ENCODE assay signal across 7 cellular contexts in genomic region chr11:2445107-2445947, GRCh38.
DNase-seq lines count a peak whose midpoint lies in the region; ATAC-seq and TF ChIP-seq lines count a peak whose summit lies in the region.

No MANE protein-coding gene starts in this region.

- H3K36me3 Mint-ChIP-seq in stimulated activated naive B cell treated with anti-CD40 and anti-IgM and Interleukin-4, amounts not matched to agents 10 μg/mL and 1 μg/mL and 100 μg/mL, for 72 hours: no peaks in the 10 kb centered on the region

- H3K4me3 Mint-ChIP-seq in stimulated activated naive B cell treated with anti-CD40 and anti-IgM and Interleukin-4, amounts not matched to agents 10 μg/mL and 1 μg/mL and 100 μg/mL, for 72 hours: peak overlapping the region; percentile 90 to 91

- peak overlapping the region; percentile 27 for H3K4me3 ChIP-seq in iPS DF 6.9 (ENCODE audit: low read length)

- H3K9me3 Mint-ChIP-seq in stimulated activated naive B cell treated with anti-CD40 and anti-IgM and Interleukin-4, amounts not matched to agents 10 μg/mL and 1 μg/mL and 100 μg/mL, for 72 hours: no peaks in the 10 kb centered on the region

- peaks cover 20 to 30% of the 10 kb centered on the region in 2 donors for H3K4me1 Mint-ChIP-seq in stimulated activated naive B cell treated with anti-CD40 and anti-IgM and Interleukin-4, amounts not matched to agents 10 μg/mL and 1 μg/mL and 100 μg/mL, for 72 hours

- DNase-seq in activated T-cell treated with anti-CD3 and anti-CD28 coated beads, Interleukin-2, amount 50 U/mL, for 1 hour: peak; percentile 49
- DNase-seq in iPS DF 6.9 (ENCODE audit: low read depth, low spot score) (no peak), pons (ENCODE audit: low spot score) (no peak), HuH-7.5 (ENCODE audit: low spot score) (no peak)
- DNase-seq in stimulated activated naive B cell treated with anti-CD40 and anti-IgM and Interleukin-4, amounts not matched to agents 10 μg/mL and 1 μg/mL and 100 μg/mL, for 72 hours: no peak

- H3K27ac ChIP-seq in iPS DF 6.9 (ENCODE audit: low read length): no peak overlapping the region

- peak overlapping the region; percentile 87 for H3K27ac Mint-ChIP-seq in stimulated activated naive B cell treated with anti-CD40 and anti-IgM and Interleukin-4, amounts not matched to agents 10 μg/mL and 1 μg/mL and 100 μg/mL, for 72 hours

- H3K4me1 ChIP-seq in iPS DF 6.9 (ENCODE audit: control insufficient read depth, insufficient read depth, low read length): no peaks in the 10 kb centered on the region

- peak; percentile 50 to 51 for ATAC-seq in stimulated activated naive B cell treated with anti-CD40 and anti-IgM and Interleukin-4, amounts not matched to agents 10 μg/mL and 1 μg/mL and 100 μg/mL, for 72 hours (replicated peaks)
- ATAC-seq in GM18520 (IDR thresholded peaks at IDR 0.05; ENCODE audit: unreplicated experiment): no peak

- peaks cover 5 to 14% of the 10 kb centered on the region in 2 donors for H3K27me3 Mint-ChIP-seq in stimulated activated naive B cell treated with anti-CD40 and anti-IgM and Interleukin-4, amounts not matched to agents 10 μg/mL and 1 μg/mL and 100 μg/mL, for 72 hours

- H3K9me3 ChIP-seq in iPS DF 6.9 (ENCODE audit: control insufficient read depth, insufficient read depth, low read length): no peaks in the 10 kb centered on the region

- no CpG with 5 or more reads among the region's 80 CpGs for WGBS in iPS DF 6.9 (ENCODE audit: insufficient coverage, insufficient read length)

- peaks cover 30% of the 10 kb centered on the region for H3K27me3 ChIP-seq in iPS DF 6.9 (ENCODE audit: control insufficient read depth, insufficient read depth, low read length)

- H3K36me3 ChIP-seq in iPS DF 6.9 (ENCODE audit: control insufficient read depth, insufficient read depth, low read length): no peaks in the 10 kb centered on the region

- 0 out of 2 replicates have a peak, but pooled peaks have one; percentile 5 for TF ChIP-seq CTCF in LNCAP (IDR thresholded peaks at IDR 0.05)
